Comparison of ENCODE assay signal across 9 cellular contexts in genomic region chr2:43228341-43228751, GRCh38. TPM values are rescaled to one million over a fixed set of nuclear protein-coding genes. Genes with fewer than 3 reads are reported as not detected.
DNase-seq lines count a peak whose midpoint lies in the region; ATAC-seq, FAIRE-seq and TF ChIP-seq lines count a peak whose summit lies in the region.
"Had no signal": no experiment of that assay in that cellular context is flagged by ENCODE, and none has a peak within 500 bp of the region (broad histone marks: within the 10 kb centered on the region; RNA-seq: fewer than 3 reads in every experiment).

No MANE protein-coding gene starts in this region.

- H3K4me3 ChIP-seq in HepG2 (replicated peaks in 1 of 3; ENCODE audit: insufficient read depth in 1 of 3, low read depth in 2 of 3, low read length in 3 of 3) (no peak overlapping the region), thoracic aorta (peak overlapping the region; percentile 88)

- peak overlapping the region; percentile 88 for H3K4me3 Mint-ChIP-seq in activated CD4-positive, alpha-beta T cell treated with anti-CD3 and anti-CD28 coated beads, Interleukin-2, amount 10 ng/mL, durations not matched to agents 24 days and 14 days
- peak overlapping the region; percentile 87 for H3K4me3 Mint-ChIP-seq in activated naive CD8-positive, alpha-beta T cell treated with anti-CD3 and anti-CD28 coated beads for 36 hours

- in situ Hi-C loops in HepG2 (cut with HindIII; ENCODE audit: extremely low pct_ligation_motif_present, low pct_unique_long_range_greater_than_20kb) = loop anchor here (5.0 to 10.0 kb wide), 6 partner anchors 64 to 401 kb away; no protein-coding TSS in a partner anchor

- TF ChIP-seq POLR2A in HepG2 (IDR thresholded peaks at IDR 0.05; ENCODE audit: insufficient read depth in 1 of 2, low read depth in 2 of 2, low read length in 2 of 2) = no peak; a peak in 1 of 4 replicates

- CTCF ChIA-PET in HepG2 (lab: Yijun Ruan, JAX; ENCODE audit: low intra/inter-chr PET ratio, low total read pairs) = interaction anchor here (1.2 to 4.9 kb wide), 6 partner anchors 66 to 400 kb away, joined by 3 to 34 read pairs (median 6); no protein-coding TSS in a partner anchor

- TF ChIP-seq CTCF in HepG2 (CRISPR knock-in tag; IDR thresholded peaks at IDR 0.05) (no peak), thoracic aorta (IDR thresholded peaks at IDR 0.05) (no peak)

- H3K27ac ChIP-seq in HepG2 (ENCODE audit: extremely low read length, insufficient read depth, low read length) = peak overlapping the region; percentile 95
- H3K27ac ChIP-seq in thoracic aorta = peak overlapping the region; percentile 96 to 98

- H3K27me3 ChIP-seq in HepG2 (ENCODE audit: control insufficient read depth in 1 of 2, insufficient read depth in 2 of 2, low read length in 2 of 2) (no peaks in the 10 kb centered on the region), thoracic aorta (replicated peaks; ENCODE audit: insufficient read depth) (no peaks in the 10 kb centered on the region)

- H3K9me3 Mint-ChIP-seq in activated CD4-positive, alpha-beta T cell treated with anti-CD3 and anti-CD28 coated beads, Interleukin-2, amount 10 ng/mL, durations not matched to agents 24 days and 14 days = no peaks in the 10 kb centered on the region
- no peaks in the 10 kb centered on the region for H3K9me3 Mint-ChIP-seq in activated naive CD8-positive, alpha-beta T cell treated with anti-CD3 and anti-CD28 coated beads for 36 hours

- H3K27me3 Mint-ChIP-seq in activated CD4-positive, alpha-beta T cell treated with anti-CD3 and anti-CD28 coated beads, Interleukin-2, amount 10 ng/mL, durations not matched to agents 24 days and 14 days = peaks cover 2% of the 10 kb centered on the region
- no peaks in the 10 kb centered on the region for H3K27me3 Mint-ChIP-seq in activated naive CD8-positive, alpha-beta T cell treated with anti-CD3 and anti-CD28 coated beads for 36 hours

- BruUV-seq in HepG2 (replicated peaks; lab: Mats Ljungman, UMichigan) = no TSS peak

- peak overlapping the region; percentile 90 for H3K27ac Mint-ChIP-seq in activated CD4-positive, alpha-beta T cell treated with anti-CD3 and anti-CD28 coated beads, Interleukin-2, amount 10 ng/mL, durations not matched to agents 24 days and 14 days
- peak overlapping the region; percentile 87 for H3K27ac Mint-ChIP-seq in activated naive CD8-positive, alpha-beta T cell treated with anti-CD3 and anti-CD28 coated beads for 36 hours

- ATAC-seq in HepG2 (no peak), thoracic aorta (ENCODE audit: insufficient number of reproducible peaks, low FRiP score, low read depth) (no peak), HG03469 (IDR thresholded peaks at IDR 0.05; ENCODE audit: unreplicated experiment) (no peak), HG03521 (IDR thresholded peaks at IDR 0.05; ENCODE audit: unreplicated experiment) (no peak)

- H3K9ac ChIP-seq in HepG2 (ENCODE audit: insufficient read depth, low read depth, low read length) = no peak overlapping the region

- H3K4me2 ChIP-seq in HepG2 (ENCODE audit: low read depth, low read length) = peak overlapping the region; percentile 91

- H2AFZ ChIP-seq in HepG2 (ENCODE audit: low read length) = no peak overlapping the region

- peak; percentile 8 for FAIRE-seq in HepG2 (lab: Jason Lieb, UNC)
- FAIRE-seq: colon had no signal

- intact Hi-C loops in activated CD4-positive, alpha-beta T cell treated with anti-CD3 and anti-CD28 coated beads, Interleukin-2, amount 10 ng/mL, durations not matched to agents 24 days and 14 days (cut with micrococcal nuclease) = loop anchor here (2.0 to 5.0 kb wide), 5 partner anchors 170 to 400 kb away; partner anchors contain the start of gene THADA
- intact Hi-C loops in HepG2 (cut with micrococcal nuclease; ENCODE audit: unreplicated experiment) = loop anchor here (5.0 kb wide), 1 partner anchor 206 kb away; no protein-coding TSS in a partner anchor

- H4K20me1 ChIP-seq in HepG2 (ENCODE audit: insufficient read depth, low read length) = peaks cover 25% of the 10 kb centered on the region

- H3K9me3 ChIP-seq in HepG2 (ENCODE audit: low read length) = no peaks in the 10 kb centered on the region
- H3K9me3 ChIP-seq in thoracic aorta = no peaks in the 10 kb centered on the region

- peaks cover 31% of the 10 kb centered on the region for H3K36me3 Mint-ChIP-seq in activated CD4-positive, alpha-beta T cell treated with anti-CD3 and anti-CD28 coated beads, Interleukin-2, amount 10 ng/mL, durations not matched to agents 24 days and 14 days (ENCODE audit: low read depth)
- peaks cover 19% of the 10 kb centered on the region for H3K36me3 Mint-ChIP-seq in activated naive CD8-positive, alpha-beta T cell treated with anti-CD3 and anti-CD28 coated beads for 36 hours

- POLR2A ChIA-PET in HepG2 (lab: Yijun Ruan, JAX) = interaction anchor here (1.0 to 13.7 kb wide), 22 partner anchors 10 to 417 kb away, joined by 3 to 324 read pairs (median 20); no protein-coding TSS in a partner anchor

- TF ChIP-seq EP300 in HepG2 (IDR thresholded peaks at IDR 0.05; ENCODE audit: low read depth in 2 of 2, low read length in 2 of 2) (no peak), HepG2 (CRISPR knock-in tag; IDR thresholded peaks at IDR 0.05; ENCODE audit: borderline replicate concordance) (no peak)

- DNase-seq in activated CD4-positive, alpha-beta T cell treated with anti-CD3 and anti-CD28 coated beads, Interleukin-2, amount 10 ng/mL, durations not matched to agents 24 days and 14 days = peak; percentile 67
- no peak for DNase-seq in activated CD4-positive, alpha-beta T cell treated with anti-CD3 and anti-CD28 coated beads, Interleukin-2, amount 50 U/mL, for 1 hour
- no peak for DNase-seq in activated naive CD8-positive, alpha-beta T cell treated with anti-CD3 and anti-CD28 coated beads for 36 hours
- no peak for DNase-seq in HepG2 (ENCODE audit: low spot score)
- DNase-seq in thoracic aorta (ENCODE audit: low spot score) = no peak
- no peak for DNase-seq in middle frontal gyrus (ENCODE audit: extremely low spot score, low spot score)

- WGBS in HepG2 (ENCODE audit: low lambda C conversion rate) = 80% methylated on average over 2 of the region's 2 CpGs

- peaks cover 46% of the 10 kb centered on the region for H3K4me1 ChIP-seq in HepG2 (ENCODE audit: insufficient read depth, low read length)
- peaks cover 21 to 23% of the 10 kb centered on the region in 2 donors for H3K4me1 ChIP-seq in thoracic aorta (ENCODE audit: control insufficient read depth in 1 of 2, low read depth in 2 of 2)

- peaks cover 3 to 20% of the 10 kb centered on the region in 2 experiments for H3K36me3 ChIP-seq in HepG2 (replicated peaks in 1 of 2; ENCODE audit: control insufficient read depth in 1 of 2, insufficient read depth in 2 of 2, low read length in 2 of 2)
- peaks cover 24% of the 10 kb centered on the region for H3K36me3 ChIP-seq in thoracic aorta

- no peak for TF ChIP-seq RAD21 in HepG2 (CRISPR knock-in tag; IDR thresholded peaks at IDR 0.05)

- peaks cover 31% of the 10 kb centered on the region for H3K79me2 ChIP-seq in HepG2 (ENCODE audit: insufficient read depth, low read length)

- peaks cover 24% of the 10 kb centered on the region for H3K4me1 Mint-ChIP-seq in activated CD4-positive, alpha-beta T cell treated with anti-CD3 and anti-CD28 coated beads, Interleukin-2, amount 10 ng/mL, durations not matched to agents 24 days and 14 days
- peaks cover 29% of the 10 kb centered on the region for H3K4me1 Mint-ChIP-seq in activated naive CD8-positive, alpha-beta T cell treated with anti-CD3 and anti-CD28 coated beads for 36 hours

TF ChIP-seq in HepG2, 621 proteins besides CTCF, POLR2A, EP300 and RAD21 (continues in another document):
- TF ChIP-seq FOXO4 (CRISPR knock-in tag; conservative IDR thresholded peaks at IDR 0.05) = 0 out of 2 replicates have a peak, but pooled peaks have one; percentile 3

RNA-seq across cellular contexts. Expression of gene ZFP36L2, which starts 1.9 kb away (rescaled TPM):
- 92.8 and 93.1 TPM in 2 replicates for total RNA-seq in activated CD4-positive, alpha-beta T cell treated with anti-CD3 and anti-CD28 coated beads, Interleukin-2, amount 10 ng/mL, durations not matched to agents 24 days and 14 days
- total RNA-seq in activated naive CD8-positive, alpha-beta T cell treated with anti-CD3 and anti-CD28 coated beads for 36 hours = 10 to 100 TPM; 58.2 to 58.4 TPM
- total RNA-seq in HepG2 (2016; rRNA removed; fragmentation: Illumina TruSeq; extraction: Trizol) (21.8 and 32.5 TPM in 2 replicates), thoracic aorta (100 to 1,000 TPM; 172 to 197 TPM)
- 10.9 and 11.1 TPM in 2 replicates for total RNA-seq in HepG2 (2016; cell fraction: cytosol; rRNA removed; fragmentation: Illumina TruSeq; extraction: Trizol; ENCODE audit: low read depth)
- total RNA-seq in HepG2 (2016; cell fraction: insoluble cytoplasmic fraction; rRNA removed; fragmentation: Illumina TruSeq; extraction: Trizol) = 20.7 and 30.7 TPM in 2 replicates
- total RNA-seq in HepG2 (2016; cell fraction: membrane; rRNA removed; fragmentation: Illumina TruSeq; extraction: Trizol) = 45.2 and 45.6 TPM in 2 replicates
- total RNA-seq in HepG2 (2016; cell fraction: nucleus; rRNA removed; fragmentation: Illumina TruSeq; extraction: Trizol) = 28.9 and 31.5 TPM in 2 replicates
- polyA plus RNA-seq in HepG2 (2011; rRNA removed) = 11.2 and 12.5 TPM in 2 replicates
- 6.8 and 9.1 TPM in 2 replicates for polyA plus RNA-seq in HepG2 (2011; cell fraction: cytosol; rRNA removed)
- 13.5 and 16.7 TPM in 2 replicates for polyA plus RNA-seq in HepG2 (2011; cell fraction: nucleus; rRNA removed)
- polyA plus RNA-seq in HepG2 (2012) = 52.4 and 60.8 TPM in 2 replicates
- 10.6 and 12.4 TPM in 2 replicates for polyA plus RNA-seq in HepG2 (2016; cell fraction: cytosol; fragmentation: Illumina TruSeq; extraction: Trizol; ENCODE audit: low read depth)
- 78.1 and 90.4 TPM in 2 replicates for polyA plus RNA-seq in HepG2 (2016; cell fraction: insoluble cytoplasmic fraction; fragmentation: Illumina TruSeq; extraction: Trizol; ENCODE audit: low read depth)
- polyA plus RNA-seq in HepG2 (2016; cell fraction: membrane; fragmentation: Illumina TruSeq; extraction: Trizol; ENCODE audit: low read depth) = 44.3 and 47.5 TPM in 2 replicates
- 95.3 and 99.0 TPM in 2 replicates for polyA plus RNA-seq in HepG2 (2016; cell fraction: nucleus; fragmentation: Illumina TruSeq; extraction: Trizol; ENCODE audit: insufficient read depth, low read depth)
- polyA minus RNA-seq in HepG2 (2011; rRNA and poly(A)+ RNA removed; ENCODE audit: low replicate concordance) = 3.9 and 12.4 TPM in 2 replicates
- polyA minus RNA-seq in HepG2 (2011; cell fraction: cytosol; rRNA and poly(A)+ RNA removed) = 25.5 and 27.1 TPM in 2 replicates
- 10.1 and 12.1 TPM in 2 replicates for polyA minus RNA-seq in HepG2 (2011; cell fraction: nucleus; rRNA and poly(A)+ RNA removed)
